8 cellular contexts compared by ENCODE assay signal in the genomic region with DNA sequence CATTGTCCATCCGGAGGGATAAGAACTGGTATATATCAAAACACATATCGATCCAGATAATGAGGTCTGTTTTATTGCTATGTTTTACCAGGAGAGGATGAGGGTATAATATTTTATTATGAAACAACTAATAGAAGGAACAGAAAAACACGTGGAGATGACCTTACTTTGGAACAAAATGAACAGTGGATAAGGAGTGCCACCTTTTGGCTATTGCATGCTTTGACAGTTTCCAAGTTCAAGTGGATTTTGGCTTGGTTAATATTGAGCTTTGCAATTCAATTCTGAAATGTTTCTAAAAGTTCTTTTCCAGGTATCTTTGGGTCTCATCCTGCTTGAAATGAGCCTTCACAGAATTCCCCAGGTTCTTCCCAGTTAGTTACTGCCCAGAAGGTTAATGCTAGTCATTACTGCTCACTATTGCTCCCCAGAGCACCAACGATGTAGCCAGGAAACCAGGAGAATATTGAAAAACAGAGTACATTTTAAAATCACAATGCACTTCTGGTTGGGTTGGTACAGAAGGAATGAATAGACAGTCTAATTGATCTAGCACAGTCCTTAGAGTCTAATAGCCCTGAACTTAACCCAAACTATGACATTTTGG.
A peak's percentile ranks its signal among the peaks of the same experiment; 100 is the strongest.
DNase-seq lines count a peak whose midpoint lies in the region; TF ChIP-seq lines count a peak whose summit lies in the region.

No MANE protein-coding gene starts in this region.

- peak; percentile 49 for DNase-seq in EL
- DNase-seq in NCI-H2081 treated with DMSO at 0.1 percent for 48 hours (lab: John Stamatoyannopoulos, UW) = peak; percentile 82
- DNase-seq in brain microvascular endothelial cell = peak; percentile 36
- peak; percentile 72 for DNase-seq in medulla oblongata (ENCODE audit: extremely low spot score)
- DNase-seq in NCI-H1048 (lab: John Stamatoyannopoulos, UW) = no peak
- no peak for DNase-seq in activated CD4-positive, alpha-beta T cell treated with anti-CD3 and anti-CD28 coated beads for 4 hours
- DNase-seq in NCI-H187 (lab: John Stamatoyannopoulos, UW) = no peak

- H3K4me1 ChIP-seq in HEK293 (ENCODE audit: control insufficient read depth, insufficient read depth, low read length) = no peaks in the 10 kb centered on the region

- H3K36me3 ChIP-seq in HEK293 (ENCODE audit: control insufficient read depth in 2 of 2, insufficient read depth in 1 of 2, low read length in 2 of 2) (no peaks in the 10 kb centered on the region), brain microvascular endothelial cell (replicated peaks) (no peaks in the 10 kb centered on the region)

- no peaks in the 10 kb centered on the region for H3K27me3 ChIP-seq in brain microvascular endothelial cell (replicated peaks)

- POLR2A ChIA-PET in HEK293 (lab: Yijun Ruan, JAX) = no interaction called here

- no peak overlapping the region for H3K4me3 ChIP-seq in HEK293 (ENCODE audit: low read depth, low read length)
- H3K4me3 ChIP-seq in brain microvascular endothelial cell (ENCODE audit: low read depth, low read length) = no peak overlapping the region

- CTCF ChIA-PET in HEK293 (lab: Yijun Ruan, JAX) = interaction anchor here (0.6 to 3.4 kb wide), 16 partner anchors 12 to 1268 kb away, joined by 3 to 17 read pairs (median 3); a partner anchor contains a TSS

- in situ Hi-C loops in brain microvascular endothelial cell (cut with HindIII; ENCODE audit: low pct_ligation_motif_present, low sequenced_read_pairs) = no loop called here

- H3K9me3 ChIP-seq in HEK293 (ENCODE audit: control insufficient read depth, insufficient read depth, low read depth, low read length) = no peaks in the 10 kb centered on the region

- no peak overlapping the region for H3K27ac ChIP-seq in HEK293 (ENCODE audit: extremely low read depth, low read depth, low read length)
- no peak overlapping the region for H3K27ac ChIP-seq in brain microvascular endothelial cell

- TF ChIP-seq CTCF in HEK293 (tag by site-specific recombination; IDR thresholded peaks at IDR 0.05) (peak; percentile 63; the same call in 1 of the 2 replicates), brain microvascular endothelial cell (IDR thresholded peaks at IDR 0.05; ENCODE audit: low read depth, low read length, missing control alignments) (peak; percentile 69)

TF ChIP-seq in HEK293, 187 proteins besides CTCF, POLR2A, EP300 and RAD21:
- TF ChIP-seq ZNF654 (tag by site-specific recombination; IDR thresholded peaks at IDR 0.05; ENCODE audit: low read depth) = peak; percentile 76
- no peak for TF ChIP-seq ZNF324 (tag by site-specific recombination; IDR thresholded peaks at IDR 0.05)

Comparison
In these comparisons a context has a peak if more than half of its experiments do, and no peak if none do; other contexts are left out.
1. DNase-seq: peak in EL (single experiment), NCI-H2081 treated with DMSO at 0.1 percent for 48 hours (single experiment), brain microvascular endothelial cell (single experiment) and medulla oblongata (single experiment); none in NCI-H1048 (single experiment), activated CD4-positive, alpha-beta T cell treated with anti-CD3 and anti-CD28 coated beads for 4 hours (0 of 2) and NCI-H187 (0 of 2).